In genomic region chrX:63784902-63785692, GRCh38 we compare ENCODE assay signal across 8 cellular contexts. TPM values are rescaled to one million over a fixed set of nuclear protein-coding genes. Genes with fewer than 3 reads are reported as not detected.
DNase-seq lines count a peak whose midpoint lies in the region; TF ChIP-seq lines count a peak whose summit lies in the region.

Gene ARHGEF9 (minus strand): TSS chrX:63785214. CDS start chrX:63785145, 69 bp downstream.

- peak within 1 kb of the TSS; percentile 57 to 65 (median 58) for H3K4me3 ChIP-seq in esophagus muscularis mucosa
- H3K4me3 ChIP-seq in mucosa of stomach (ENCODE audit: low read length) = no peak within 1 kb of the TSS
- H3K4me3 ChIP-seq in uterus = peak within 1 kb of the TSS; percentile 30 to 33

- intact Hi-C loops in esophagus muscularis mucosa (cut with DNase I) = no loop called here
- intact Hi-C loops in uterus (cut with DNase I; ENCODE audit: low total_unique reads) = no loop called here

- TF ChIP-seq POLR2A in esophagus muscularis mucosa (IDR thresholded peaks at IDR 0.05; ENCODE audit: low read depth) (no peak), uterus (IDR thresholded peaks at IDR 0.05) (no peak)

- H3K27me3 ChIP-seq in esophagus muscularis mucosa (no peaks in the 10 kb centered on the region), mucosa of stomach (ENCODE audit: control insufficient read depth, insufficient read depth, low read length) (no peaks in the 10 kb centered on the region), uterus (no peaks in the 10 kb centered on the region)

- H3K9ac ChIP-seq in mucosa of stomach (ENCODE audit: low read length) = peak within 1 kb of the TSS; percentile 34

- H3K4me1 ChIP-seq in esophagus muscularis mucosa = peaks cover 0 to 15% (median 10%) of the 10 kb centered on the region in 4 donors
- H3K4me1 ChIP-seq in mucosa of stomach (ENCODE audit: control insufficient read depth, insufficient read depth, low read length) = no peaks in the 10 kb centered on the region
- no peaks in the 10 kb centered on the region for H3K4me1 ChIP-seq in uterus

- H3K9me3 ChIP-seq in esophagus muscularis mucosa (no peaks in the 10 kb centered on the region), mucosa of stomach (ENCODE audit: control insufficient read depth, low read length) (no peaks in the 10 kb centered on the region), uterus (no peaks in the 10 kb centered on the region)

- TF ChIP-seq EP300 in esophagus muscularis mucosa (IDR thresholded peaks at IDR 0.05) = no peak

- WGBS in esophagus muscularis mucosa = 10% methylated on average over 7 of the region's 30 CpGs

- no peak for TF ChIP-seq CTCF in esophagus muscularis mucosa (IDR thresholded peaks at IDR 0.05)
- no peak for TF ChIP-seq CTCF in uterus (IDR thresholded peaks at IDR 0.05)

- DNase-seq in NCI-H1436 (lab: John Stamatoyannopoulos, UW) = peak; percentile 13
- DNase-seq in NCI-H1436 treated with DMSO at 0.1 percent for 48 hours (lab: John Stamatoyannopoulos, UW) = no peak
- peak; percentile 37 for DNase-seq in SK-N-DZ (ENCODE audit: low spot score)
- DNase-seq in esophagus muscularis mucosa (ENCODE audit: extremely low spot score) = no peak
- DNase-seq in uterus = peak; percentile 15 to 20
- DNase-seq in SIG-M5 (lab: John Stamatoyannopoulos, UW) = no peak
- DNase-seq in pons (ENCODE audit: low spot score) = no peak

- peak within 1 kb of the TSS in 3 of 4 donors; percentile 34 to 57 (median 39) for H3K27ac ChIP-seq in esophagus muscularis mucosa (replicated peaks in 1 of 4)
- H3K27ac ChIP-seq in uterus = peak within 1 kb of the TSS in 1 of 2 donors; percentile 2

- no peaks in the 10 kb centered on the region for H3K36me3 ChIP-seq in esophagus muscularis mucosa
- no peaks in the 10 kb centered on the region for H3K36me3 ChIP-seq in mucosa of stomach (ENCODE audit: control insufficient read depth, insufficient read depth, low read length)
- no peaks in the 10 kb centered on the region for H3K36me3 ChIP-seq in uterus

RNA-seq across cellular contexts. Expression of gene ARHGEF9, which starts in this region (rescaled TPM):
- 10.0 and 12.7 TPM in 2 replicates for polyA plus RNA-seq in SK-N-DZ (2014; cell fraction: cytosol; rRNA removed)
- 20.1 and 33.6 TPM in 2 replicates for polyA plus RNA-seq in SK-N-DZ (2014; cell fraction: nucleus; rRNA removed)
- total RNA-seq in esophagus muscularis mucosa (10 to 100 TPM; 18.7 to 21.4 (median 20.4) TPM), uterus (10 to 100 TPM; 16.2 to 34.9 (median 24.4) TPM)

Comparison
In these comparisons a context has a peak if more than half of its experiments do, and no peak if none do; other contexts are left out.
1. DNase-seq: peak in NCI-H1436 (single experiment), SK-N-DZ (single experiment) and uterus (2 of 2); none in NCI-H1436 treated with DMSO at 0.1 percent for 48 hours (single experiment), esophagus muscularis mucosa (single experiment), SIG-M5 (single experiment) and pons (single experiment).